In genomic region chr16:4390266-4391260, GRCh38 we compare ENCODE assay signal across 1 cellular context.
TF ChIP-seq lines count a peak whose summit lies in the region.

No MANE protein-coding gene starts in this region.

TF ChIP-seq in IMR-90, 13 proteins besides CTCF, POLR2A, EP300 and RAD21:
- TF ChIP-seq RFX5 (IDR thresholded peaks at IDR 0.05; ENCODE audit: low read depth, low read length) (no peak), USF2 (IDR thresholded peaks at IDR 0.05; ENCODE audit: low read depth, low read length) (no peak), CEBPB (IDR thresholded peaks at IDR 0.05; ENCODE audit: low read depth, low read length) (no peak), MAFK (IDR thresholded peaks at IDR 0.05; ENCODE audit: low read depth, low read length) (no peak), NFE2L2 (IDR thresholded peaks at IDR 0.05; ENCODE audit: low read depth, low read length) (no peak), MAZ (IDR thresholded peaks at IDR 0.05; ENCODE audit: borderline replicate concordance, low read depth, low read length) (no peak), FOS (IDR thresholded peaks at IDR 0.05; ENCODE audit: low read depth, low read length) (no peak), ELK1 (IDR thresholded peaks at IDR 0.05; ENCODE audit: borderline replicate concordance, low read depth, low read length) (no peak), BHLHE40 (IDR thresholded peaks at IDR 0.05; ENCODE audit: low read depth, low read length) (no peak), RCOR1 (IDR thresholded peaks at IDR 0.05; ENCODE audit: insufficient replicate concordance, low read length) (no peak), MXI1 (IDR thresholded peaks at IDR 0.05; ENCODE audit: borderline replicate concordance, low read depth, low read length) (no peak), CHD1 (IDR thresholded peaks at IDR 0.05; ENCODE audit: low read depth, low read length) (no peak)
TF ChIP-seq in IMR-90: peak in this region for 0.
